Comparison of ENCODE assay signal across 2 cellular contexts in genomic region chr1:1080951-1081310, GRCh38.
TF ChIP-seq lines count a peak whose summit lies in the region.

No MANE protein-coding gene starts in this region.

TF ChIP-seq in GM23338, 12 proteins besides CTCF, POLR2A, EP300 and RAD21:
- TF ChIP-seq STAT1 (IDR thresholded peaks at IDR 0.05; ENCODE audit: unreplicated experiment) (no peak), CREB1 (CRISPR knock-in tag; IDR thresholded peaks at IDR 0.05; ENCODE audit: low read depth) (no peak), NANOG (IDR thresholded peaks at IDR 0.05; ENCODE audit: borderline replicate concordance) (no peak), EZH2phosphoT487 (IDR thresholded peaks at IDR 0.05; ENCODE audit: unreplicated experiment) (no peak)
- TF ChIP-seq, protein P1, sequence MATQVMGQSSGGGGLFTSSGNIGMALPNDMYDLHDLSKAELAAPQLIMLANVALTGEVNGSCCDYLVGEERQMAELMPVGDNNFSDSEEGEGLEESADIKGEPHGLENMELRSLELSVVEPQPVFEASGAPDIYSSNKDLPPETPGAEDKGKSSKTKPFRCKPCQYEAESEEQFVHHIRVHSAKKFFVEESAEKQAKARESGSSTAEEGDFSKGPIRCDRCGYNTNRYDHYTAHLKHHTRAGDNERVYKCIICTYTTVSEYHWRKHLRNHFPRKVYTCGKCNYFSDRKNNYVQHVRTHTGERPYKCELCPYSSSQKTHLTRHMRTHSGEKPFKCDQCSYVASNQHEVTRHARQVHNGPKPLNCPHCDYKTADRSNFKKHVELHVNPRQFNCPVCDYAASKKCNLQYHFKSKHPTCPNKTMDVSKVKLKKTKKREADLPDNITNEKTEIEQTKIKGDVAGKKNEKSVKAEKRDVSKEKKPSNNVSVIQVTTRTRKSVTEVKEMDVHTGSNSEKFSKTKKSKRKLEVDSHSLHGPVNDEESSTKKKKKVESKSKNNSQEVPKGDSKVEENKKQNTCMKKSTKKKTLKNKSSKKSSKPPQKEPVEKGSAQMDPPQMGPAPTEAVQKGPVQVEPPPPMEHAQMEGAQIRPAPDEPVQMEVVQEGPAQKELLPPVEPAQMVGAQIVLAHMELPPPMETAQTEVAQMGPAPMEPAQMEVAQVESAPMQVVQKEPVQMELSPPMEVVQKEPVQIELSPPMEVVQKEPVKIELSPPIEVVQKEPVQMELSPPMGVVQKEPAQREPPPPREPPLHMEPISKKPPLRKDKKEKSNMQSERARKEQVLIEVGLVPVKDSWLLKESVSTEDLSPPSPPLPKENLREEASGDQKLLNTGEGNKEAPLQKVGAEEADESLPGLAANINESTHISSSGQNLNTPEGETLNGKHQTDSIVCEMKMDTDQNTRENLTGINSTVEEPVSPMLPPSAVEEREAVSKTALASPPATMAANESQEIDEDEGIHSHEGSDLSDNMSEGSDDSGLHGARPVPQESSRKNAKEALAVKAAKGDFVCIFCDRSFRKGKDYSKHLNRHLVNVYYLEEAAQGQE (IDR thresholded peaks at IDR 0.05; ENCODE audit: unreplicated experiment): no peak

TF ChIP-seq in H1, 55 proteins besides CTCF, POLR2A, EP300 and RAD21:
- TF ChIP-seq CREB1 (IDR thresholded peaks at IDR 0.05) (peak; percentile 17; the same call in 1 of the 2 replicates), HDAC2 (IDR thresholded peaks at IDR 0.05; ENCODE audit: borderline replicate concordance in 1 of 2, low read depth in 2 of 2, low read length in 2 of 2) (no peak), MAFK (IDR thresholded peaks at IDR 0.05; ENCODE audit: low read depth, low read length) (no peak)
